ENCODE assay signal across 8 cellular contexts in genomic region chr1:67850611-67851075, GRCh38.
A peak's percentile ranks its signal among the peaks of the same experiment; 100 is the strongest.
DNase-seq lines count a peak whose midpoint lies in the region; ATAC-seq, FAIRE-seq and TF ChIP-seq lines count a peak whose summit lies in the region.

No MANE protein-coding gene starts in this region.

- no peak for FAIRE-seq in D721Med (lab: Jason Lieb, UNC)

- TF ChIP-seq CTCF in D721Med (IDR thresholded peaks at IDR 0.05; ENCODE audit: insufficient read depth, missing control alignments), result no peak

- peak overlapping the region; percentile 42 for H3K27ac ChIP-seq in epithelial cell of prostate

- ATAC-seq in HG02642 (IDR thresholded peaks at IDR 0.05; ENCODE audit: poor library complexity, unreplicated experiment), result no peak

- DNase-seq in GM03348 (ENCODE audit: low spot score) (peak; percentile 66), NCI-H2227 (lab: John Stamatoyannopoulos, UW; ENCODE audit: unreplicated experiment) (peak; percentile 60), epithelial cell of prostate (ENCODE audit: low read depth, low spot score) (peak; percentile 76), pons (ENCODE audit: low spot score) (peak; percentile 15), ecto neural progenitor cell (ENCODE audit: low spot score) (no peak), D721Med (ENCODE audit: insufficient read length, low spot score) (no peak)
- DNase-seq in NK-92 treated with Interleukin-12 subunit alpha and Interleukin-12 subunit beta, amount 100 ng/mL, for 24 hours (lab: John Stamatoyannopoulos, UW), result no peak

Comparison
In these comparisons a context has a peak if more than half of its experiments do, and no peak if none do; other contexts are left out.
1. DNase-seq: peak in GM03348 (single experiment), NCI-H2227 (single experiment), epithelial cell of prostate (single experiment) and pons (single experiment); none in ecto neural progenitor cell (single experiment), D721Med (single experiment) and NK-92 treated with Interleukin-12 subunit alpha and Interleukin-12 subunit beta, amount 100 ng/mL, for 24 hours (single experiment).